ENCODE assay signal across 8 cellular contexts in the genomic region with DNA sequence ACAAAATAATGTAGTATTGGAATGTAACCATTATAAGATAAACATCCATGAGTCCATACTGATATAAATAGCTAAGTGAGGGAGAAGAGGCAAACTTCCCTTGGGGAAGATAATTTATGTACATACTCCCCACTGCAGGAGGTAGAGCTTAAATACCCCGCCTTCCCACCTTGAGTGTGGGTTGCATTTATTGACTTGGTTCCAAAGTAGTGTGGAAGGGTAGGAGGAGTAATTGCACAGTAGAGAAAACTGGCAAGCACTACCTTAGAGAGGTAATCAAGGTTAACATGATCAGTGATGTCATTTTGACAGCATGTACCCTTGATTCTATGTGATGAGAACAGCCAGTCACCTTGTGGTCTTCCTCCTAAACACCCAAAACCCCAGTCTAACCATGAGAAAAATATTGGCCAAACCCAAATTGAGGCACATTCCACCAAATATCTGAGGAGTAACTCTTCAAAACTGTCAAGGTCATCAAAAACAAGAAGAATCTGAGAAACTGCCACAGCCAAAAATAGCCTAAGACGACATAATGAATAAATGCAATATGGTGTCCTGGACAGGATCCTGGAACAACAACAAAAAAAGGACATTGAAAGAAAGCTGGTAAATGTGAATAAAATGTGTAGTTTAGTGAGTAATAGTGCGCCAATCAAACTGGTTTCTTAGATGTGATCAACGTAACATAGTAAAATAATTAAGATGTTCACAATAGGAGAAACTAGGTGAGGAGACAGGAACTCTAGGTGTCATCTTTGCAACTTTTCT. TPM values are rescaled to one million over a fixed set of nuclear protein-coding genes. Genes with fewer than 3 reads are reported as not detected.
DNase-seq lines count a peak whose midpoint lies in the region; ATAC-seq lines count a peak whose summit lies in the region.

No MANE protein-coding gene starts in this region.

- H3K36me3 ChIP-seq in iPS-20b (ENCODE audit: insufficient read depth, low read depth, low read length) = peaks cover 10% of the 10 kb centered on the region; the same call in 1 of the 2 replicates

- POLR2A ChIA-PET in activated CD8-positive, alpha-beta T cell treated with anti-CD3 and anti-CD28 coated beads, Interleukin-2, amount 10 ng/mL, durations not matched to agents 7 days and 5 days (lab: Charles Lee) = interaction anchor here (0.7 to 1.7 kb wide), 7 partner anchors 10 to 757 kb away, joined by 3 to 5 read pairs (median 3); partner anchors contain the start of gene GPD1L

- ATAC-seq in activated CD8-positive, alpha-beta T cell treated with anti-CD3 and anti-CD28 coated beads, Interleukin-2, amount 10 ng/mL, durations not matched to agents 7 days and 5 days = no peak
- no peak for ATAC-seq in GM21381 (IDR thresholded peaks at IDR 0.05; ENCODE audit: unreplicated experiment)
- ATAC-seq in GM19463 (IDR thresholded peaks at IDR 0.05; ENCODE audit: unreplicated experiment) = no peak

- no peaks in the 10 kb centered on the region for H3K9me3 ChIP-seq in iPS-20b (ENCODE audit: insufficient read depth, low read depth, low read length)

- H3K4me1 Mint-ChIP-seq in activated CD8-positive, alpha-beta T cell treated with anti-CD3 and anti-CD28 coated beads, Interleukin-2, amount 10 ng/mL, durations not matched to agents 7 days and 5 days (ENCODE audit: low read depth) = peaks cover 25% of the 10 kb centered on the region

- H3K27me3 ChIP-seq in iPS-20b (ENCODE audit: insufficient read depth, low read length) = no peaks in the 10 kb centered on the region

- CTCF ChIA-PET in activated CD8-positive, alpha-beta T cell treated with anti-CD3 and anti-CD28 coated beads, Interleukin-2, amount 10 ng/mL, durations not matched to agents 7 days and 5 days (lab: Charles Lee) = interaction anchor here (0.6 to 1.4 kb wide), 5 partner anchors 19 to 174 kb away, joined by 3 to 5 read pairs (median 3); no protein-coding TSS in a partner anchor

- H3K9me3 Mint-ChIP-seq in activated CD8-positive, alpha-beta T cell treated with anti-CD3 and anti-CD28 coated beads, Interleukin-2, amount 10 ng/mL, durations not matched to agents 7 days and 5 days (ENCODE audit: insufficient read depth) = no peaks in the 10 kb centered on the region

- peak overlapping the region; percentile 89 for H3K27ac Mint-ChIP-seq in activated CD8-positive, alpha-beta T cell treated with anti-CD3 and anti-CD28 coated beads, Interleukin-2, amount 10 ng/mL, durations not matched to agents 7 days and 5 days

- H3K27me3 Mint-ChIP-seq in activated CD8-positive, alpha-beta T cell treated with anti-CD3 and anti-CD28 coated beads, Interleukin-2, amount 10 ng/mL, durations not matched to agents 7 days and 5 days (ENCODE audit: low read depth) = peaks cover 3% of the 10 kb centered on the region

- no peak overlapping the region for H3K27ac ChIP-seq in iPS-20b (ENCODE audit: low read length)

- DNase-seq in NCI-H2227 (lab: John Stamatoyannopoulos, UW; ENCODE audit: unreplicated experiment) = peak; percentile 11
- no peak for DNase-seq in NCI-H2227 treated with DMSO at 0.1 percent for 48 hours (lab: John Stamatoyannopoulos, UW)
- no peak for DNase-seq in activated CD8-positive, alpha-beta T cell treated with anti-CD3 and anti-CD28 coated beads, Interleukin-2, amount 10 ng/mL, durations not matched to agents 7 days and 5 days
- peak; percentile 10 for DNase-seq in stromal cell of bone marrow (ENCODE audit: low read depth)
- no peak for DNase-seq in ecto neural progenitor cell (ENCODE audit: low spot score)

- peak overlapping the region; percentile 94 for H3K4me3 Mint-ChIP-seq in activated CD8-positive, alpha-beta T cell treated with anti-CD3 and anti-CD28 coated beads, Interleukin-2, amount 10 ng/mL, durations not matched to agents 7 days and 5 days

- peak overlapping the region; percentile 96 for H3K4me3 ChIP-seq in iPS-20b (ENCODE audit: low read length)

- peaks cover 11% of the 10 kb centered on the region; the same call in 1 of the 2 replicates for H3K4me1 ChIP-seq in iPS-20b (ENCODE audit: insufficient read depth, low read length)

- H3K36me3 Mint-ChIP-seq in activated CD8-positive, alpha-beta T cell treated with anti-CD3 and anti-CD28 coated beads, Interleukin-2, amount 10 ng/mL, durations not matched to agents 7 days and 5 days (ENCODE audit: low read depth) = peaks cover 16% of the 10 kb centered on the region

- H3K9ac ChIP-seq in iPS-20b (ENCODE audit: low read depth, low read length) = peak overlapping the region; percentile 33; the same call in 1 of the 2 replicates

RNA-seq across cellular contexts. Expression of gene CNOT10, which starts 0.8 kb away (rescaled TPM):
- total RNA-seq in activated CD8-positive, alpha-beta T cell treated with anti-CD3 and anti-CD28 coated beads, Interleukin-2, amount 10 ng/mL, durations not matched to agents 7 days and 5 days = 10 to 100 TPM; 70.1 to 74.5 TPM

Comparison
In these comparisons a context has a peak if more than half of its experiments do, and no peak if none do; other contexts are left out.
1. DNase-seq: peak in NCI-H2227 (single experiment) and stromal cell of bone marrow (single experiment); none in NCI-H2227 treated with DMSO at 0.1 percent for 48 hours (single experiment), activated CD8-positive, alpha-beta T cell treated with anti-CD3 and anti-CD28 coated beads, Interleukin-2, amount 10 ng/mL, durations not matched to agents 7 days and 5 days (single experiment) and ecto neural progenitor cell (single experiment).